Comparison of ENCODE assay signal across 1 cellular context in genomic region chr6:125302840-125303511, GRCh38.
TF ChIP-seq lines count a peak whose summit lies in the region.

No MANE protein-coding gene starts in this region.

TF ChIP-seq in IMR-90, 13 proteins besides CTCF, POLR2A, EP300 and RAD21 (continued from another document):
- TF ChIP-seq RFX5 (IDR thresholded peaks at IDR 0.05; ENCODE audit: low read depth, low read length) (no peak), FOS (IDR thresholded peaks at IDR 0.05; ENCODE audit: low read depth, low read length) (no peak), USF2 (IDR thresholded peaks at IDR 0.05; ENCODE audit: low read depth, low read length) (no peak), RCOR1 (IDR thresholded peaks at IDR 0.05; ENCODE audit: insufficient replicate concordance, low read length) (no peak), CHD1 (IDR thresholded peaks at IDR 0.05; ENCODE audit: low read depth, low read length) (no peak), MXI1 (IDR thresholded peaks at IDR 0.05; ENCODE audit: borderline replicate concordance, low read depth, low read length) (no peak), BHLHE40 (IDR thresholded peaks at IDR 0.05; ENCODE audit: low read depth, low read length) (no peak), MAFK (IDR thresholded peaks at IDR 0.05; ENCODE audit: low read depth, low read length) (no peak)
